Comparison of ENCODE assay signal across 1 cellular context in the genomic region with DNA sequence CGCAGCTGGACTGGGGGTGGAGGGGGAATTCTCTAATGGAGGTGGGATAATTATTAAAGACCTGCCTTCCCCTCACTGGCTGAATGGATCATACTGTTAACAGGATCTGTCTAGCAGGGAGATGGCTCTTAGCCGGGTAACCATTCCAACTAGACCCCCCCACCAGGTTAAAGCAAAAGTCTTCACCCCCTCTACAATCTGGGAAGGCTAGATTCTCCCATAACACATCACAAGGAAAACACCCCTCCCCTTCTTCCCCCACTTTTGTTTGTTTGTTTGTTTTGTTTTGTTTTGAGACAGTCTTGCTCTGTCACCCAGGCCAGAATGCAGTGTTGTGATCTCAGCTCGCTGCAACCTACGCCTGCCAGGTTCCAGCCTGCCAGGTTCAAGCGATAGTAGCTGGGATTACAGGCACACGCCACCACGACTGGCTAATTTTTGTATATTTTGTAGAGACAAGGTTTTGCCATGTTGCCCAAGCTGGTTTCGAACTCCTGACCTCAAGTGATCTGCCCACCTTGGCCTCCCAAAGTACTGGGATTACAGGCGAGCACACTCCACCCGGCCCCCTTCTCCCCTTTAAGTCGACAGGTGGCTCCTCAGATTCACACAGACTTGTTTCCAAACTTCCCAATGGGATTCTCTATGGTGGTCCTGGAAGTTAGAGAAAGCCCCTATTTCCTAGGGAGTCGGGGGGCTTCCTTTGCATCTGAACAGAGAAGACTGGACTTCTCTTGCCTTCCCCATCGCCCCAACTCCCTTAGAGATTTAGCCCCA.
TF ChIP-seq lines count a peak whose summit lies in the region.

No MANE protein-coding gene starts in this region.

TF ChIP-seq in liver, 16 proteins besides CTCF, POLR2A, EP300 and RAD21 (continued from another document):
- TF ChIP-seq, protein P1, sequence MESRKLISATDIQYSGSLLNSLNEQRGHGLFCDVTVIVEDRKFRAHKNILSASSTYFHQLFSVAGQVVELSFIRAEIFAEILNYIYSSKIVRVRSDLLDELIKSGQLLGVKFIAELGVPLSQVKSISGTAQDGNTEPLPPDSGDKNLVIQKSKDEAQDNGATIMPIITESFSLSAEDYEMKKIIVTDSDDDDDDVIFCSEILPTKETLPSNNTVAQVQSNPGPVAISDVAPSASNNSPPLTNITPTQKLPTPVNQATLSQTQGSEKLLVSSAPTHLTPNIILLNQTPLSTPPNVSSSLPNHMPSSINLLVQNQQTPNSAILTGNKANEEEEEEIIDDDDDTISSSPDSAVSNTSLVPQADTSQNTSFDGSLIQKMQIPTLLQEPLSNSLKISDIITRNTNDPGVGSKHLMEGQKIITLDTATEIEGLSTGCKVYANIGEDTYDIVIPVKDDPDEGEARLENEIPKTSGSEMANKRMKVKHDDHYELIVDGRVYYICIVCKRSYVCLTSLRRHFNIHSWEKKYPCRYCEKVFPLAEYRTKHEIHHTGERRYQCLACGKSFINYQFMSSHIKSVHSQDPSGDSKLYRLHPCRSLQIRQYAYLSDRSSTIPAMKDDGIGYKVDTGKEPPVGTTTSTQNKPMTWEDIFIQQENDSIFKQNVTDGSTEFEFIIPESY (IDR thresholded peaks at IDR 0.05), result no peak
- TF ChIP-seq TAF1 (conservative IDR thresholded peaks at IDR 0.05), result no peak
- TF ChIP-seq GABPA (IDR thresholded peaks at IDR 0.05 in 1 of 2, conservative IDR thresholded peaks at IDR 0.05 in 1 of 2), result no peak
- TF ChIP-seq HNF4A (conservative IDR thresholded peaks at IDR 0.05), result no peak
- TF ChIP-seq EGR1 (IDR thresholded peaks at IDR 0.05; ENCODE audit: low read depth in 2 of 2), result no peak
- TF ChIP-seq FOXA2 (IDR thresholded peaks at IDR 0.05), result no peak
- TF ChIP-seq YY1 (IDR thresholded peaks at IDR 0.05), result no peak
- TF ChIP-seq SP1 (IDR thresholded peaks at IDR 0.05), result no peak
